Comparison of ENCODE assay signal across 8 cellular contexts in genomic region chr5:83077662-83078261, GRCh38. TPM values are rescaled to one million over a fixed set of nuclear protein-coding genes. Genes with fewer than 3 reads are reported as not detected.
A peak's percentile ranks its signal among the peaks of the same experiment; 100 is the strongest.
DNase-seq lines count a peak whose midpoint lies in the region; ATAC-seq and TF ChIP-seq lines count a peak whose summit lies in the region.

No MANE protein-coding gene starts in this region.

- H3K9me3 ChIP-seq in Peyer's patch (no peaks in the 10 kb centered on the region), vagina (no peaks in the 10 kb centered on the region)

- H3K4me3 ChIP-seq in Peyer's patch (peak overlapping the region; percentile 64 to 93 (median 80)), vagina (peak overlapping the region; percentile 57 to 89)

- ATAC-seq in HG02943 (IDR thresholded peaks at IDR 0.05; ENCODE audit: low read depth, unreplicated experiment) = peak; percentile 1
- ATAC-seq in memory B cell (ENCODE audit: low read depth) = peak; percentile 1

- H3K4me3 Mint-ChIP-seq in memory B cell = peak overlapping the region; percentile 94

- TF ChIP-seq POLR2A in Peyer's patch (IDR thresholded peaks at IDR 0.05) (no peak), vagina (IDR thresholded peaks at IDR 0.05) (no peak)

- H3K27ac ChIP-seq in Peyer's patch = peak overlapping the region; percentile 82 to 95 (median 84)
- H3K27ac ChIP-seq in cingulate gyrus (ENCODE audit: low read depth, low read length) = peak overlapping the region; percentile 67
- peak overlapping the region; percentile 64 for H3K27ac ChIP-seq in vagina

- H3K27me3 Mint-ChIP-seq in memory B cell = no peaks in the 10 kb centered on the region

- peak; percentile 8 for DNase-seq in stimulated activated CD4-positive, alpha-beta T cell treated with anti-CD3 and anti-CD28 coated beads, Interleukin-4, amount 100 ng/mL, for 24 hours
- no peak for DNase-seq in stimulated activated CD4-positive, alpha-beta T cell treated with anti-CD3 and anti-CD28 coated beads, Interleukin-15, amount 100 ng/mL, for 24 hours
- DNase-seq in Peyer's patch (no peak), memory B cell (ENCODE audit: low spot score in 2 of 2) (no peak), vagina (ENCODE audit: extremely low spot score in 2 of 2) (no peak), midbrain (lab: John Stamatoyannopoulos, UW) (no peak)

- no peaks in the 10 kb centered on the region for H3K27me3 ChIP-seq in Peyer's patch
- H3K27me3 ChIP-seq in vagina = no peaks in the 10 kb centered on the region

- peaks cover 0 to 25% (median 6%) of the 10 kb centered on the region in 4 donors for H3K4me1 ChIP-seq in Peyer's patch
- peaks cover 36% of the 10 kb centered on the region for H3K4me1 ChIP-seq in vagina

- intact Hi-C loops in vagina (cut with DNase I) = no loop called here

- H3K27ac Mint-ChIP-seq in memory B cell = peak overlapping the region; percentile 95

- peaks cover 23% of the 10 kb centered on the region for H3K4me1 Mint-ChIP-seq in memory B cell

- no peak for TF ChIP-seq CTCF in Peyer's patch (IDR thresholded peaks at IDR 0.05)
- TF ChIP-seq CTCF in vagina (IDR thresholded peaks at IDR 0.05) = no peak

- peaks cover 9% of the 10 kb centered on the region for H3K36me3 Mint-ChIP-seq in memory B cell

- H3K36me3 ChIP-seq in Peyer's patch = no peaks in the 10 kb centered on the region
- H3K36me3 ChIP-seq in vagina = no peaks in the 10 kb centered on the region

- H3K9me3 Mint-ChIP-seq in memory B cell = peaks cover 2% of the 10 kb centered on the region

RNA-seq across cellular contexts. Expression of gene XRCC4, which starts 0.4 kb away (rescaled TPM):
- total RNA-seq in Peyer's patch (10 to 100 TPM in 1 of 4 donors, 1 to 10 TPM in 3; 3.7 to 10.3 (median 8.7) TPM), vagina (5.4 TPM)

RNA-seq across cellular contexts. Expression of gene TMEM167A, which starts 0.6 kb away (rescaled TPM):
- 10 to 100 TPM; 17.7 to 46.2 (median 36.4) TPM for total RNA-seq in Peyer's patch
- 22.3 TPM for total RNA-seq in vagina
